In the genomic region with DNA sequence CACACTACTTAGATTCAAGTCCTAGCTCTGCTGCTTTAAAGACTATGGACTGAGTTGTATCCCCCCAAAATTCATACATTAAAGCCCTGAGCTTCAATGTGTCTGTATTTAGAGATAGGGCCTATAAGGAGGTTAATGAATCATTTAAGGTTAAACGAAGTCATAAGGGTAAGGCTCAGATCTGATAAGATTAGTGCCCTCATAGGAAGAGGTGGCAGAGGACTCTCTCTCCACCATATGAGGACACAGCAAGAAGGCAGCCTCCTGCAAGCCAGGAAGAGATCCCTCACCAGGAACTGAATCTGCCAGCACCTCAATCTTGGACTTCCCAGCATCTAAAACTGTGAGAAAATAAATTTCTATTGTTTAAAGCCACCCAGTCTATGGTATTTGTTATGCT, we compare ENCODE assay signal across 21 cellular contexts. TPM values are rescaled to one million over a fixed set of nuclear protein-coding genes. Genes with fewer than 3 reads are reported as not detected.
DNase-seq lines count a peak whose midpoint lies in the region; ATAC-seq and TF ChIP-seq lines count a peak whose summit lies in the region.
"Had no signal": no experiment of that assay in that cellular context is flagged by ENCODE, and none has a peak within 500 bp of the region (broad histone marks: within the 10 kb centered on the region; RNA-seq: fewer than 3 reads in every experiment).

No MANE protein-coding gene starts in this region.

- CTCF ChIA-PET in activated CD8-positive, alpha-beta memory T cell treated with anti-CD3 and anti-CD28 coated beads, Interleukin-2, amount 10 ng/mL, durations not matched to agents 7 days and 5 days (lab: Charles Lee) = interaction anchor here (0.6 to 5.7 kb wide), 11 partner anchors 9 to 120 kb away, joined by 3 to 32 read pairs (median 7); no protein-coding TSS in a partner anchor
- CTCF ChIA-PET in T-cell (lab: Charles Lee) = interaction anchor here (0.8 to 3.7 kb wide), 7 partner anchors 11 to 120 kb away, joined by 3 to 15 read pairs (median 3); a partner anchor contains a TSS

- no peaks in the 10 kb centered on the region for H3K27me3 Mint-ChIP-seq in activated CD8-positive, alpha-beta memory T cell treated with anti-CD3 and anti-CD28 coated beads, Interleukin-2, amount 10 ng/mL, durations not matched to agents 7 days and 5 days
- no peaks in the 10 kb centered on the region for H3K27me3 Mint-ChIP-seq in T-cell
- no peaks in the 10 kb centered on the region for H3K27me3 Mint-ChIP-seq in activated naive CD8-positive, alpha-beta T cell
- H3K27me3 Mint-ChIP-seq in stimulated activated memory B cell treated with anti-CD40 and anti-IgM and Interleukin-4, amounts not matched to agents 10 μg/mL and 1 μg/mL and 100 μg/mL, for 72 hours = no peaks in the 10 kb centered on the region

- POLR2A ChIA-PET in T-cell (lab: Charles Lee) = interaction anchor here (0.9 to 2.1 kb wide), 4 partner anchors 18 to 43 kb away, joined by 3 to 7 read pairs (median 4); no protein-coding TSS in a partner anchor

- no peaks in the 10 kb centered on the region for H3K9me3 Mint-ChIP-seq in activated CD8-positive, alpha-beta memory T cell treated with anti-CD3 and anti-CD28 coated beads, Interleukin-2, amount 10 ng/mL, durations not matched to agents 7 days and 5 days (ENCODE audit: low read depth)
- H3K9me3 Mint-ChIP-seq in T-cell = no peaks in the 10 kb centered on the region
- H3K9me3 Mint-ChIP-seq in activated naive CD8-positive, alpha-beta T cell (ENCODE audit: low read depth) = no peaks in the 10 kb centered on the region
- H3K9me3 Mint-ChIP-seq in stimulated activated memory B cell treated with anti-CD40 and anti-IgM and Interleukin-4, amounts not matched to agents 10 μg/mL and 1 μg/mL and 100 μg/mL, for 72 hours = no peaks in the 10 kb centered on the region

- peak; percentile 51 for ATAC-seq in activated CD8-positive, alpha-beta memory T cell treated with anti-CD3 and anti-CD28 coated beads, Interleukin-2, amount 10 ng/mL, durations not matched to agents 7 days and 5 days
- peak in 1 of 4 experiments; percentile 5 for ATAC-seq in T-cell (replicated peaks in 1 of 4)
- no peak for ATAC-seq in stimulated activated memory B cell treated with anti-CD40 and anti-IgM and Interleukin-4, amounts not matched to agents 10 μg/mL and 1 μg/mL and 100 μg/mL, for 72 hours
- no peak for ATAC-seq in GM19023 (IDR thresholded peaks at IDR 0.05; ENCODE audit: unreplicated experiment)

- peaks cover 20% of the 10 kb centered on the region for H3K36me3 Mint-ChIP-seq in activated CD8-positive, alpha-beta memory T cell treated with anti-CD3 and anti-CD28 coated beads, Interleukin-2, amount 10 ng/mL, durations not matched to agents 7 days and 5 days
- H3K36me3 Mint-ChIP-seq in T-cell = peaks cover 15% of the 10 kb centered on the region
- H3K36me3 Mint-ChIP-seq in activated naive CD8-positive, alpha-beta T cell = peaks cover 9% of the 10 kb centered on the region
- H3K36me3 Mint-ChIP-seq in stimulated activated memory B cell treated with anti-CD40 and anti-IgM and Interleukin-4, amounts not matched to agents 10 μg/mL and 1 μg/mL and 100 μg/mL, for 72 hours = peaks cover 18% of the 10 kb centered on the region

- peak overlapping the region; percentile 73 for H3K4me3 Mint-ChIP-seq in activated CD8-positive, alpha-beta memory T cell treated with anti-CD3 and anti-CD28 coated beads, Interleukin-2, amount 10 ng/mL, durations not matched to agents 7 days and 5 days
- H3K4me3 Mint-ChIP-seq in T-cell = peak overlapping the region; percentile 51 to 66 (median 54)
- peak overlapping the region; percentile 80 for H3K4me3 Mint-ChIP-seq in activated naive CD8-positive, alpha-beta T cell
- H3K4me3 Mint-ChIP-seq in stimulated activated memory B cell treated with anti-CD40 and anti-IgM and Interleukin-4, amounts not matched to agents 10 μg/mL and 1 μg/mL and 100 μg/mL, for 72 hours = no peak overlapping the region

- no peaks in the 10 kb centered on the region for H3K27me3 ChIP-seq in dorsolateral prefrontal cortex
- H3K27me3 ChIP-seq: esophagus muscularis mucosa, SJCRH30, spleen had no signal

- no peak for TF ChIP-seq CTCF in dorsolateral prefrontal cortex (IDR thresholded peaks at IDR 0.05 in 54 of 56, conservative IDR thresholded peaks at IDR 0.05 in 2 of 56; ENCODE audit: low read depth in 1 of 56, partially characterized antibody in 56 of 56)

- no peak overlapping the region for H3K27ac ChIP-seq in dorsolateral prefrontal cortex
- H3K27ac ChIP-seq: esophagus muscularis mucosa, prostate gland, SJCRH30 had no signal

- peak overlapping the region; percentile 87 for H3K27ac Mint-ChIP-seq in activated CD8-positive, alpha-beta memory T cell treated with anti-CD3 and anti-CD28 coated beads, Interleukin-2, amount 10 ng/mL, durations not matched to agents 7 days and 5 days
- H3K27ac Mint-ChIP-seq in T-cell = peak overlapping the region; percentile 96 to 99
- peak overlapping the region; percentile 88 for H3K27ac Mint-ChIP-seq in activated naive CD8-positive, alpha-beta T cell
- peak overlapping the region; percentile 91 for H3K27ac Mint-ChIP-seq in stimulated activated memory B cell treated with anti-CD40 and anti-IgM and Interleukin-4, amounts not matched to agents 10 μg/mL and 1 μg/mL and 100 μg/mL, for 72 hours

- no peak for DNase-seq in activated CD8-positive, alpha-beta memory T cell treated with anti-CD3 and anti-CD28 coated beads, Interleukin-2, amount 10 ng/mL, durations not matched to agents 7 days and 5 days
- no peak for DNase-seq in activated CD8-positive, alpha-beta memory T cell treated with anti-CD3 and anti-CD28 coated beads, Interleukin-2, amount 50 U/mL, for 48 hours
- DNase-seq in T-cell (no peak), dorsolateral prefrontal cortex (no peak)
- no peak for DNase-seq in stimulated activated CD4-positive, alpha-beta T cell treated with anti-CD3 and anti-CD28 coated beads, Interleukin-2, amount 100 ng/mL, for 24 hours
- DNase-seq: activated CD8-positive, alpha-beta memory T cell treated with anti-CD3 and anti-CD28 coated beads for 24 hours; EL; KG1; NCI-H1048; NCI-H2081; NCI-H510A; SJCRH30; spleen; T1000 had no signal

- no peak overlapping the region for H3K4me3 ChIP-seq in dorsolateral prefrontal cortex
- H3K4me3 ChIP-seq: esophagus muscularis mucosa, lung, prostate gland, SJCRH30, spleen had no signal

- intact Hi-C loops in dorsolateral prefrontal cortex (cut with DNase I) = no loop called here

- peaks cover 57% of the 10 kb centered on the region for H3K4me1 Mint-ChIP-seq in activated CD8-positive, alpha-beta memory T cell treated with anti-CD3 and anti-CD28 coated beads, Interleukin-2, amount 10 ng/mL, durations not matched to agents 7 days and 5 days
- peaks cover 56 to 60% (median 60%) of the 10 kb centered on the region in 3 donors for H3K4me1 Mint-ChIP-seq in T-cell
- H3K4me1 Mint-ChIP-seq in activated naive CD8-positive, alpha-beta T cell (ENCODE audit: low read depth) = peaks cover 56% of the 10 kb centered on the region
- H3K4me1 Mint-ChIP-seq in stimulated activated memory B cell treated with anti-CD40 and anti-IgM and Interleukin-4, amounts not matched to agents 10 μg/mL and 1 μg/mL and 100 μg/mL, for 72 hours = peaks cover 35% of the 10 kb centered on the region

RNA-seq across cellular contexts. Expression of a gene that starts 3.1 kb away (rescaled TPM):
- 100 to 1,000 TPM; 231 to 343 TPM for total RNA-seq in activated CD8-positive, alpha-beta memory T cell treated with anti-CD3 and anti-CD28 coated beads, Interleukin-2, amount 10 ng/mL, durations not matched to agents 7 days and 5 days
- total RNA-seq in T-cell (100 to 1,000 TPM; 264 to 465 (median 273) TPM), dorsolateral prefrontal cortex (1 to 10 TPM in 99 of 120 experiments, under 1 TPM in 19, not detected in 2; 0.40 to 9.7 (median 1.8) TPM)
- total RNA-seq: bronchial epithelial cell had no signal

Comparison
In these comparisons a context has a peak if more than half of its experiments do, and no peak if none do; other contexts are left out.
1. RNA of a gene that starts 3.1 kb away (total RNA-seq): 231 to 343 TPM in activated CD8-positive, alpha-beta memory T cell treated with anti-CD3 and anti-CD28 coated beads, Interleukin-2, amount 10 ng/mL, durations not matched to agents 7 days and 5 days and 264 to 465 TPM in T-cell; 0.40 to 9.7 TPM in dorsolateral prefrontal cortex; every median in the first group is over 10 times any median in the second.
2. Peak in every context shown above with its lines, with median percentiles within 50 percentile points of each other: H3K27ac Mint-ChIP-seq.